Comparison of ENCODE assay signal across 2 cellular contexts in the genomic region with DNA sequence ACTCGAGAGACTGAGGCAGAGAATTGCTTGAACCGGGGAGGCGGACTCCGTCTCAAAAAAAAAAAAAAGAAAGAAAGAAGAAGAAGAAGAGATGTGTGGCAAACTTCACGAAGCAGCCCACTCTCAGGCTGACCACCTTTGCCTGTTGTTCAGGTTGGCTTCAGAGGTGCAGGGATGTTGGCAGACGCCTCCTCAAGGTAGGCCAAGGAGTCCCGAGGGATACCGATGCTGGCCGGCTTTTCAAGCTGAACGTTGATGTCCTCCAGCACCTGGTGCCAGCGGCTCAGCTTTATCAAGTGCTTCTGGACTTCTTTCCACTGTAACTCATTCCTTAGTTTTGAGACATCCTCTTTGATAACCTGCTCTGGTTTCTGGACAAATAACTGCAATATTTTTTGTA.
TF ChIP-seq lines count a peak whose summit lies in the region.

No MANE protein-coding gene starts in this region.

TF ChIP-seq in GM23338, 12 proteins besides CTCF, POLR2A, EP300 and RAD21 (continues in another document):
- TF ChIP-seq ZNF331 (CRISPR knock-in tag; IDR thresholded peaks at IDR 0.05; ENCODE audit: low read depth): no peak
- TF ChIP-seq, protein P1, sequence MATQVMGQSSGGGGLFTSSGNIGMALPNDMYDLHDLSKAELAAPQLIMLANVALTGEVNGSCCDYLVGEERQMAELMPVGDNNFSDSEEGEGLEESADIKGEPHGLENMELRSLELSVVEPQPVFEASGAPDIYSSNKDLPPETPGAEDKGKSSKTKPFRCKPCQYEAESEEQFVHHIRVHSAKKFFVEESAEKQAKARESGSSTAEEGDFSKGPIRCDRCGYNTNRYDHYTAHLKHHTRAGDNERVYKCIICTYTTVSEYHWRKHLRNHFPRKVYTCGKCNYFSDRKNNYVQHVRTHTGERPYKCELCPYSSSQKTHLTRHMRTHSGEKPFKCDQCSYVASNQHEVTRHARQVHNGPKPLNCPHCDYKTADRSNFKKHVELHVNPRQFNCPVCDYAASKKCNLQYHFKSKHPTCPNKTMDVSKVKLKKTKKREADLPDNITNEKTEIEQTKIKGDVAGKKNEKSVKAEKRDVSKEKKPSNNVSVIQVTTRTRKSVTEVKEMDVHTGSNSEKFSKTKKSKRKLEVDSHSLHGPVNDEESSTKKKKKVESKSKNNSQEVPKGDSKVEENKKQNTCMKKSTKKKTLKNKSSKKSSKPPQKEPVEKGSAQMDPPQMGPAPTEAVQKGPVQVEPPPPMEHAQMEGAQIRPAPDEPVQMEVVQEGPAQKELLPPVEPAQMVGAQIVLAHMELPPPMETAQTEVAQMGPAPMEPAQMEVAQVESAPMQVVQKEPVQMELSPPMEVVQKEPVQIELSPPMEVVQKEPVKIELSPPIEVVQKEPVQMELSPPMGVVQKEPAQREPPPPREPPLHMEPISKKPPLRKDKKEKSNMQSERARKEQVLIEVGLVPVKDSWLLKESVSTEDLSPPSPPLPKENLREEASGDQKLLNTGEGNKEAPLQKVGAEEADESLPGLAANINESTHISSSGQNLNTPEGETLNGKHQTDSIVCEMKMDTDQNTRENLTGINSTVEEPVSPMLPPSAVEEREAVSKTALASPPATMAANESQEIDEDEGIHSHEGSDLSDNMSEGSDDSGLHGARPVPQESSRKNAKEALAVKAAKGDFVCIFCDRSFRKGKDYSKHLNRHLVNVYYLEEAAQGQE (IDR thresholded peaks at IDR 0.05; ENCODE audit: unreplicated experiment): no peak
- TF ChIP-seq, protein P2, sequence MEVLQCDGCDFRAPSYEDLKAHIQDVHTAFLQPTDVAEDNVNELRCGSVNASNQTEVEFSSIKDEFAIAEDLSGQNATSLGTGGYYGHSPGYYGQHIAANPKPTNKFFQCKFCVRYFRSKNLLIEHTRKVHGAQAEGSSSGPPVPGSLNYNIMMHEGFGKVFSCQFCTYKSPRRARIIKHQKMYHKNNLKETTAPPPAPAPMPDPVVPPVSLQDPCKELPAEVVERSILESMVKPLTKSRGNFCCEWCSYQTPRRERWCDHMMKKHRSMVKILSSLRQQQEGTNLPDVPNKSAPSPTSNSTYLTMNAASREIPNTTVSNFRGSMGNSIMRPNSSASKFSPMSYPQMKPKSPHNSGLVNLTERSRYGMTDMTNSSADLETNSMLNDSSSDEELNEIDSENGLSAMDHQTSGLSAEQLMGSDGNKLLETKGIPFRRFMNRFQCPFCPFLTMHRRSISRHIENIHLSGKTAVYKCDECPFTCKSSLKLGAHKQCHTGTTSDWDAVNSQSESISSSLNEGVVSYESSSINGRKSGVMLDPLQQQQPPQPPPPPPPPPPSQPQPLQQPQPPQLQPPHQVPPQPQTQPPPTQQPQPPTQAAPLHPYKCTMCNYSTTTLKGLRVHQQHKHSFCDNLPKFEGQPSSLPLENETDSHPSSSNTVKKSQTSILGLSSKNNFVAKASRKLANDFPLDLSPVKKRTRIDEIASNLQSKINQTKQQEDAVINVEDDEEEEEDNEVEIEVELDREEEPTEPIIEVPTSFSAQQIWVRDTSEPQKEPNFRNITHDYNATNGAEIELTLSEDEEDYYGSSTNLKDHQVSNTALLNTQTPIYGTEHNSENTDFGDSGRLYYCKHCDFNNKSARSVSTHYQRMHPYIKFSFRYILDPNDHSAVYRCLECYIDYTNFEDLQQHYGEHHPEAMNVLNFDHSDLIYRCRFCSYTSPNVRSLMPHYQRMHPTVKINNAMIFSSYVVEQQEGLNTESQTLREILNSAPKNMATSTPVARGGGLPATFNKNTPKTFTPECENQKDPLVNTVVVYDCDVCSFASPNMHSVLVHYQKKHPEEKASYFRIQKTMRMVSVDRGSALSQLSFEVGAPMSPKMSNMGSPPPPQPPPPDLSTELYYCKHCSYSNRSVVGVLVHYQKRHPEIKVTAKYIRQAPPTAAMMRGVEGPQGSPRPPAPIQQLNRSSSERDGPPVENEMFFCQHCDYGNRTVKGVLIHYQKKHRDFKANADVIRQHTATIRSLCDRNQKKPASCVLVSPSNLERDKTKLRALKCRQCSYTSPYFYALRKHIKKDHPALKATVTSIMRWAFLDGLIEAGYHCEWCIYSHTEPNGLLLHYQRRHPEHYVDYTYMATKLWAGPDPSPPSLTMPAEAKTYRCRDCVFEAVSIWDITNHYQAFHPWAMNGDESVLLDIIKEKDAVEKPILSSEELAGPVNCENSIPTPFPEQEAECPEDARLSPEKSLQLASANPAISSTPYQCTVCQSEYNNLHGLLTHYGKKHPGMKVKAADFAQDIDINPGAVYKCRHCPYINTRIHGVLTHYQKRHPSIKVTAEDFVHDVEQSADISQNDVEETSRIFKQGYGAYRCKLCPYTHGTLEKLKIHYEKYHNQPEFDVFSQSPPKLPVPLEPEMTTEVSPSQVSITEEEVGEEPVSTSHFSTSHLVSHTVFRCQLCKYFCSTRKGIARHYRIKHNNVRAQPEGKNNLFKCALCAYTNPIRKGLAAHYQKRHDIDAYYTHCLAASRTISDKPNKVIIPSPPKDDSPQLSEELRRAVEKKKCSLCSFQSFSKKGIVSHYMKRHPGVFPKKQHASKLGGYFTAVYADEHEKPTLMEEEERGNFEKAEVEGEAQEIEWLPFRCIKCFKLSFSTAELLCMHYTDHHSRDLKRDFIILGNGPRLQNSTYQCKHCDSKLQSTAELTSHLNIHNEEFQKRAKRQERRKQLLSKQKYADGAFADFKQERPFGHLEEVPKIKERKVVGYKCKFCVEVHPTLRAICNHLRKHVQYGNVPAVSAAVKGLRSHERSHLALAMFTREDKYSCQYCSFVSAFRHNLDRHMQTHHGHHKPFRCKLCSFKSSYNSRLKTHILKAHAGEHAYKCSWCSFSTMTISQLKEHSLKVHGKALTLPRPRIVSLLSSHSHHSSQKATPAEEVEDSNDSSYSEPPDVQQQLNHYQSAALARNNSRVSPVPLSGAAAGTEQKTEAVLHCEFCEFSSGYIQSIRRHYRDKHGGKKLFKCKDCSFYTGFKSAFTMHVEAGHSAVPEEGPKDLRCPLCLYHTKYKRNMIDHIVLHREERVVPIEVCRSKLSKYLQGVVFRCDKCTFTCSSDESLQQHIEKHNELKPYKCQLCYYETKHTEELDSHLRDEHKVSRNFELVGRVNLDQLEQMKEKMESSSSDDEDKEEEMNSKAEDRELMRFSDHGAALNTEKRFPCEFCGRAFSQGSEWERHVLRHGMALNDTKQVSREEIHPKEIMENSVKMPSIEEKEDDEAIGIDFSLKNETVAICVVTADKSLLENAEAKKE (CRISPR knock-in tag; IDR thresholded peaks at IDR 0.05): no peak
- TF ChIP-seq STAT1 (IDR thresholded peaks at IDR 0.05; ENCODE audit: unreplicated experiment): no peak
- TF ChIP-seq JUNB (IDR thresholded peaks at IDR 0.05; ENCODE audit: unreplicated experiment): no peak
- TF ChIP-seq EZH2 (IDR thresholded peaks at IDR 0.05; ENCODE audit: low read depth, unreplicated experiment): no peak
- no peak for TF ChIP-seq EZH2phosphoT487 (IDR thresholded peaks at IDR 0.05; ENCODE audit: unreplicated experiment)
- no peak for TF ChIP-seq ZNF114 (CRISPR knock-in tag; IDR thresholded peaks at IDR 0.05)
- TF ChIP-seq, protein P3, sequence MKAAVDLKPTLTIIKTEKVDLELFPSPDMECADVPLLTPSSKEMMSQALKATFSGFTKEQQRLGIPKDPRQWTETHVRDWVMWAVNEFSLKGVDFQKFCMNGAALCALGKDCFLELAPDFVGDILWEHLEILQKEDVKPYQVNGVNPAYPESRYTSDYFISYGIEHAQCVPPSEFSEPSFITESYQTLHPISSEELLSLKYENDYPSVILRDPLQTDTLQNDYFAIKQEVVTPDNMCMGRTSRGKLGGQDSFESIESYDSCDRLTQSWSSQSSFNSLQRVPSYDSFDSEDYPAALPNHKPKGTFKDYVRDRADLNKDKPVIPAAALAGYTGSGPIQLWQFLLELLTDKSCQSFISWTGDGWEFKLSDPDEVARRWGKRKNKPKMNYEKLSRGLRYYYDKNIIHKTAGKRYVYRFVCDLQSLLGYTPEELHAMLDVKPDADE (IDR thresholded peaks at IDR 0.05): no peak
- TF ChIP-seq POLR2AphosphoS5 (IDR thresholded peaks at IDR 0.05; ENCODE audit: low read depth): no peak

TF ChIP-seq in H1, 55 proteins besides CTCF, POLR2A, EP300 and RAD21:
- TF ChIP-seq SIX5 (IDR thresholded peaks at IDR 0.05; ENCODE audit: low read depth, low read length) (no peak), NANOG (IDR thresholded peaks at IDR 0.05; ENCODE audit: insufficient read depth, low read depth, low read length, poor library complexity, severe bottlenecking) (no peak), BACH1 (IDR thresholded peaks at IDR 0.05; ENCODE audit: low read length) (no peak)
- TF ChIP-seq, protein P4, sequence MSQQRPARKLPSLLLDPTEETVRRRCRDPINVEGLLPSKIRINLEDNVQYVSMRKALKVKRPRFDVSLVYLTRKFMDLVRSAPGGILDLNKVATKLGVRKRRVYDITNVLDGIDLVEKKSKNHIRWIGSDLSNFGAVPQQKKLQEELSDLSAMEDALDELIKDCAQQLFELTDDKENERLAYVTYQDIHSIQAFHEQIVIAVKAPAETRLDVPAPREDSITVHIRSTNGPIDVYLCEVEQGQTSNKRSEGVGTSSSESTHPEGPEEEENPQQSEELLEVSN (IDR thresholded peaks at IDR 0.05): no peak
